ENCODE assay signal across 15 cellular contexts in the genomic region with DNA sequence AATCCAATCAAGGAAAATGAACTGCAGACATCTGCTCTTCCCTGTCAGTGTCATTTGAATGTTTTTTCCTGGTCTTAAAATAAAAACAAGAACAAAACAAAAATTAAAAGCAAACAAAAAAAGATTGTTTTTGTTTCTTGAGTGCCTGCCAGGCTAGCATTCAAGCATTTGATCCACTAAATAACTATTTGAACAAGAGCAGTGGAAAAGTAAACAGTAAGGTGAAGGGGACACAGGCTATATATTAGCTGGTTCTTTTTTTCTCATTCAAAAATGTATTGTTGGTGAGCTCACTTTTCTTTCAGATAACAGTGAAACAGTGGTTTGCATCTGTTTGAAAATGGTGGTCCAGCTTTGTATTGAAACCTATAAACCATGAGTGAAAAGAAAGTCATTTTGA.
"Had no signal": no experiment of that assay in that cellular context is flagged by ENCODE, and none has a peak within 500 bp of the region (broad histone marks: within the 10 kb centered on the region; RNA-seq: fewer than 3 reads in every experiment).

No MANE protein-coding gene starts in this region.

- FAIRE-seq: endothelial cell of umbilical vein, frontal cortex, keratinocyte had no signal

- DNase-seq: activated CD4-positive, alpha-beta T cell treated with anti-CD3 and anti-CD28 coated beads, Interleukin-2, amount 50 U/mL, for 48 hours; activated CD4-positive, CD25-positive, alpha-beta regulatory T cell treated with anti-CD3 and anti-CD28 coated beads, Interleukin-2, amount 50 U/mL, for 72 hours; activated gamma-delta T cell; activated naive CD8-positive, alpha-beta T cell treated with anti-CD3 and anti-CD28 coated beads for 36 hours; activated T-cell treated with anti-CD3 and anti-CD28 coated beads, Interleukin-2, amount 50 U/mL, for 48 hours; anterior cingulate cortex; dorsolateral prefrontal cortex; heart right ventricle; left ventricle myocardium superior; nephron progenitor cell; stimulated activated CD4-positive, alpha-beta T cell treated with anti-CD3 and anti-CD28 coated beads, Interleukin-12 subunit alpha, Interleukin-12 subunit beta, amount 100 ng/mL, for 4 hours; stimulated activated naive CD4-positive, alpha-beta T cell had no signal

- ATAC-seq: heart right ventricle, left ventricle myocardium superior had no signal

- H3K27ac ChIP-seq: dorsolateral prefrontal cortex, heart right ventricle had no signal

- H3K36me3 ChIP-seq: heart right ventricle had no signal

- H3K4me3 ChIP-seq: dorsolateral prefrontal cortex, heart right ventricle had no signal

- H3K27me3 ChIP-seq: dorsolateral prefrontal cortex, heart right ventricle had no signal
